Comparison of ENCODE assay signal across 26 cellular contexts in the genomic region with DNA sequence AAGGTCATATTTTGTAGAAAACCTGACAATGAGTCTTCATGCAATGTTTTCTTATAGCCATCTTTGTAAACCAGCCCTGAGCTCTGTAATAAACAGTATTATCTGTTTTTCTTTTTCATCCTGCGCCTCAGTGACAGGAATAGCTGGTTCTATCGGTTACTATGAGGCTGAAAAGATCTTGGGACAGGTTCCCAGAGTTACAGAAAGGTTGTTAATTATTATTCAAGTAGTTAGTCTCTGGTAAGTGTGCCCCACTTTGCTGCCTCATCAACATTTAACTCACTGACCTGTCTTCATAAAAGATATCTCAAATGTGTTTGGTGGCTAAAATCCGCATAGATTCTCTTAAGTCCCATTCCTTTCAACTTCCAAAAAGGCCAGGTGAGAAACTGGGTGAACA.
"Had no signal": no experiment of that assay in that cellular context is flagged by ENCODE, and none has a peak within 500 bp of the region (broad histone marks: within the 10 kb centered on the region; RNA-seq: fewer than 3 reads in every experiment).

No MANE protein-coding gene starts in this region.

- DNase-seq: dermis blood vessel endothelial cell; effector memory CD4-positive, alpha-beta T cell; erythroblast; esophagus squamous epithelium; foreskin melanocyte; glutamatergic neuron; heart right ventricle; hippocampal formation; islet precursor cell; left ventricle myocardium inferior; lower lobe of right lung; naive thymus-derived CD8-positive, alpha-beta T cell; occipital lobe; ovary; sigmoid colon; stimulated activated CD4-positive, alpha-beta T cell treated with anti-CD3 and anti-CD28 coated beads, Interleukin-2, amount 100 ng/mL, for 24 hours; stimulated activated CD4-positive, alpha-beta T cell treated with anti-CD3 and anti-CD28 coated beads, Interleukin-4, amount 100 ng/mL, for 24 hours; stimulated activated naive CD4-positive, alpha-beta T cell treated with Interleukin-2 at 50 U/mL for 16 hours; stomach; thyroid gland; trophoblast cell had no signal

- H3K27ac Mint-ChIP-seq: naive thymus-derived CD8-positive, alpha-beta T cell; stimulated activated effector memory CD8-positive, alpha-beta T cell treated with anti-CD3 and anti-CD28 coated beads, Interleukin-12 subunit alpha, Interleukin-12 subunit beta, amount 100 ng/mL, for 72 hours had no signal

- H3K9me3 ChIP-seq: esophagus squamous epithelium, heart right ventricle, left ventricle myocardium inferior, lower lobe of right lung, ovary, right atrium auricular region, sigmoid colon, stomach, thyroid gland, vagina had no signal

- FAIRE-seq: endometrium had no signal

- H3K9me3 Mint-ChIP-seq: naive thymus-derived CD8-positive, alpha-beta T cell; stimulated activated effector memory CD8-positive, alpha-beta T cell treated with anti-CD3 and anti-CD28 coated beads, Interleukin-12 subunit alpha, Interleukin-12 subunit beta, amount 100 ng/mL, for 72 hours had no signal

- H3K4me3 Mint-ChIP-seq: naive thymus-derived CD8-positive, alpha-beta T cell; stimulated activated effector memory CD8-positive, alpha-beta T cell treated with anti-CD3 and anti-CD28 coated beads, Interleukin-12 subunit alpha, Interleukin-12 subunit beta, amount 100 ng/mL, for 72 hours had no signal

- ATAC-seq: heart right ventricle; naive thymus-derived CD8-positive, alpha-beta T cell; stimulated activated effector memory CD8-positive, alpha-beta T cell treated with anti-CD3 and anti-CD28 coated beads, Interleukin-12 subunit alpha, Interleukin-12 subunit beta, amount 100 ng/mL, for 72 hours had no signal

- H3K4me1 ChIP-seq: esophagus squamous epithelium, heart right ventricle, left ventricle myocardium inferior, lower lobe of right lung, right atrium auricular region, sigmoid colon, vagina had no signal

- H3K27ac ChIP-seq: coronary artery, esophagus squamous epithelium, heart right ventricle, left ventricle myocardium inferior, lower lobe of right lung, ovary, right atrium auricular region, sigmoid colon, stomach, thyroid gland, vagina had no signal

- H3K27me3 Mint-ChIP-seq: naive thymus-derived CD8-positive, alpha-beta T cell had no signal

- H3K36me3 ChIP-seq: ovary had no signal

- H3K27me3 ChIP-seq: esophagus squamous epithelium, heart right ventricle, ovary, right atrium auricular region, sigmoid colon, stomach, thyroid gland, vagina had no signal

- H3K4me1 Mint-ChIP-seq: naive thymus-derived CD8-positive, alpha-beta T cell had no signal

- H3K4me3 ChIP-seq: coronary artery, esophagus squamous epithelium, heart right ventricle, left ventricle myocardium inferior, lower lobe of right lung, ovary, right atrium auricular region, sigmoid colon, stomach, thyroid gland, vagina had no signal
